39 cellular contexts compared by ENCODE assay signal in genomic region chr2:103219398-103219797, GRCh38.
"Had no signal": no experiment of that assay in that cellular context is flagged by ENCODE, and none has a peak within 500 bp of the region (broad histone marks: within the 10 kb centered on the region; RNA-seq: fewer than 3 reads in every experiment).

No MANE protein-coding gene starts in this region.

- ATAC-seq: activated naive CD4-positive, alpha-beta T cell treated with anti-CD3 and anti-CD28 coated beads, Interleukin-2, amount 50 U/mL, for 72 hours; activated naive CD8-positive, alpha-beta T cell treated with anti-CD3 and anti-CD28 coated beads, Interleukin-2, amount 50 U/mL, for 24 hours; activated T-cell treated with anti-CD3 and anti-CD28 coated beads, Interleukin-2, amount 50 U/mL, for 4 hours; activated T-cell treated with anti-CD3 and anti-CD28 coated beads, Interleukin-2, amount 50 U/mL, for 72 hours; activated T-helper 17 cell treated with anti-CD3 and anti-CD28 coated beads, Interleukin-2, amount 50 U/mL, for 72 hours; body of pancreas had no signal

- DNase-seq: activated effector memory CD4-positive, alpha-beta T cell treated with anti-CD3 and anti-CD28 coated beads, Interleukin-2, amount 50 U/mL, for 16 hours; activated effector memory CD4-positive, alpha-beta T cell treated with Interleukin-2 at 50 U/mL for 16 hours; activated gamma-delta T cell; activated gamma-delta T cell treated with Interleukin-2 at 50 U/mL for 16 hours; activated naive CD4-positive, alpha-beta T cell; activated naive CD4-positive, alpha-beta T cell treated with anti-CD3 and anti-CD28 coated beads for 36 hours; activated naive CD4-positive, alpha-beta T cell treated with anti-CD3 and anti-CD28 coated beads, Interleukin-2, amount 10 ng/mL, durations not matched to agents 7 days and 5 days; activated naive CD4-positive, alpha-beta T cell treated with anti-CD3 and anti-CD28 coated beads, Interleukin-2, amount 50 U/mL, for 16 hours; activated naive CD4-positive, alpha-beta T cell treated with Interleukin-2 at 50 U/mL for 16 hours; activated naive CD8-positive, alpha-beta T cell treated with anti-CD3 and anti-CD28 coated beads for 36 hours; activated naive CD8-positive, alpha-beta T cell treated with anti-CD3 and anti-CD28 coated beads, Interleukin-2, amount 10 ng/mL, durations not matched to agents 7 days and 5 days; activated naive CD8-positive, alpha-beta T cell treated with anti-CD3 and anti-CD28 coated beads, Interleukin-2, amount 50 U/mL, for 24 hours; activated T-cell treated with anti-CD3 and anti-CD28 coated beads, Interleukin-2, amount 50 U/mL, for 24 hours; activated T-cell treated with anti-CD3 and anti-CD28 coated beads, Interleukin-2, amount 50 U/mL, for 4 hours; activated T-cell treated with anti-CD3 and anti-CD28 coated beads, Interleukin-2, amount 50 U/mL, for 48 hours; activated T-cell treated with anti-CD3 and anti-CD28 coated beads, Interleukin-2, amount 50 U/mL, for 72 hours; adrenal gland; amniotic stem cell; amygdala; anterior cingulate cortex; aorta; body of pancreas; brain microvascular endothelial cell; caudate nucleus; central memory CD4-positive, alpha-beta T cell; cerebellar nuclear complex had no signal

- H3K4me3 Mint-ChIP-seq: activated naive CD4-positive, alpha-beta T cell treated with anti-CD3 and anti-CD28 coated beads for 36 hours; activated naive CD4-positive, alpha-beta T cell treated with anti-CD3 and anti-CD28 coated beads, Interleukin-2, amount 10 ng/mL, durations not matched to agents 7 days and 5 days; activated naive CD4-positive, alpha-beta T cell treated with anti-CD3 and anti-CD28 coated beads, Interleukin-2, amount 50 U/mL, for 24 hours; activated naive CD8-positive, alpha-beta T cell; activated naive CD8-positive, alpha-beta T cell treated with anti-CD3 and anti-CD28 coated beads for 36 hours; activated naive CD8-positive, alpha-beta T cell treated with anti-CD3 and anti-CD28 coated beads, Interleukin-2, amount 10 ng/mL, durations not matched to agents 7 days and 5 days; activated naive CD8-positive, alpha-beta T cell treated with anti-CD3 and anti-CD28 coated beads, Interleukin-2, amount 50 U/mL, for 24 hours; activated T-cell treated with anti-CD3 and anti-CD28 coated beads, Interleukin-2, amount 50 U/mL, for 24 hours; activated T-cell treated with anti-CD3 and anti-CD28 coated beads, Interleukin-2, amount 50 U/mL, for 4 hours; activated T-cell treated with anti-CD3 and anti-CD28 coated beads, Interleukin-2, amount 50 U/mL, for 72 hours; activated T-helper 1 cell treated with anti-CD3 and anti-CD28 coated beads, Interleukin-12 subunit alpha, Interleukin-12 subunit beta, Interleukin-2, Interleukin-4 antibody, amounts not matched to agents 30 ng/mL and 10 ng/mL and 1 ng/mL, durations not matched to agents 14 hours and 24 hours and 36 hours; activated T-helper 17 cell treated with anti-CD3 and anti-CD28 coated beads, Interleukin-2, amount 50 U/mL, for 72 hours; central memory CD8-positive, alpha-beta T cell had no signal

- H3K9me3 Mint-ChIP-seq: activated naive CD4-positive, alpha-beta T cell treated with anti-CD3 and anti-CD28 coated beads, Interleukin-2, amount 50 U/mL, for 24 hours; activated naive CD8-positive, alpha-beta T cell treated with anti-CD3 and anti-CD28 coated beads for 36 hours; activated naive CD8-positive, alpha-beta T cell treated with anti-CD3 and anti-CD28 coated beads, Interleukin-2, amount 10 ng/mL, durations not matched to agents 7 days and 5 days; activated T-cell treated with anti-CD3 and anti-CD28 coated beads, Interleukin-2, amount 50 U/mL, for 4 hours; activated T-helper 2 cell treated with anti-CD3 and anti-CD28 coated beads, Interferon-gamma antibody, Interleukin-2, Interleukin-4, amounts not matched to agents 10 μg/mL and 5 μg/mL and 100 μg/mL, durations not matched to agents 14 hours and 24 hours and 36 hours had no signal

- H3K9me3 ChIP-seq: adrenal gland, ascending aorta, body of pancreas, breast epithelium had no signal

- H3K27ac ChIP-seq: adrenal gland, ascending aorta, body of pancreas, brain microvascular endothelial cell, breast epithelium, cardiac muscle cell had no signal

- H3K4me1 ChIP-seq: adrenal gland, ascending aorta, body of pancreas, breast epithelium had no signal

- H3K4me3 ChIP-seq: adrenal gland, ascending aorta, body of pancreas, breast epithelium, cardiac muscle cell had no signal

- H3K36me3 Mint-ChIP-seq: activated naive CD4-positive, alpha-beta T cell treated with anti-CD3 and anti-CD28 coated beads, Interleukin-2, amount 10 ng/mL, durations not matched to agents 7 days and 5 days; activated naive CD4-positive, alpha-beta T cell treated with anti-CD3 and anti-CD28 coated beads, Interleukin-2, amount 50 U/mL, for 24 hours; activated naive CD4-positive, alpha-beta T cell treated with anti-CD3 and anti-CD28 coated beads, Interleukin-2, amount 50 U/mL, for 72 hours; activated naive CD8-positive, alpha-beta T cell; activated naive CD8-positive, alpha-beta T cell treated with anti-CD3 and anti-CD28 coated beads for 36 hours; activated naive CD8-positive, alpha-beta T cell treated with anti-CD3 and anti-CD28 coated beads, Interleukin-2, amount 10 ng/mL, durations not matched to agents 7 days and 5 days; brain had no signal

- FAIRE-seq: astrocyte, bronchial epithelial cell had no signal

- H3K36me3 ChIP-seq: adrenal gland, ascending aorta, brain microvascular endothelial cell, breast epithelium, cardiac muscle cell had no signal

- H3K27me3 ChIP-seq: adrenal gland, ascending aorta, body of pancreas, brain microvascular endothelial cell, cardiac muscle cell had no signal

- H3K4me1 Mint-ChIP-seq: activated naive CD4-positive, alpha-beta T cell treated with anti-CD3 and anti-CD28 coated beads, Interleukin-2, amount 10 ng/mL, durations not matched to agents 7 days and 5 days; activated naive CD4-positive, alpha-beta T cell treated with anti-CD3 and anti-CD28 coated beads, Interleukin-2, amount 50 U/mL, for 24 hours; activated naive CD8-positive, alpha-beta T cell treated with anti-CD3 and anti-CD28 coated beads for 36 hours; activated naive CD8-positive, alpha-beta T cell treated with anti-CD3 and anti-CD28 coated beads, Interleukin-2, amount 10 ng/mL, durations not matched to agents 7 days and 5 days; activated naive CD8-positive, alpha-beta T cell treated with anti-CD3 and anti-CD28 coated beads, Interleukin-2, amount 50 U/mL, for 24 hours; activated T-helper 17 cell treated with anti-CD3 and anti-CD28 coated beads, Interleukin-2, amount 50 U/mL, for 72 hours; brain; central memory CD8-positive, alpha-beta T cell had no signal

- H3K27ac Mint-ChIP-seq: activated naive CD4-positive, alpha-beta T cell treated with anti-CD3 and anti-CD28 coated beads for 36 hours; activated naive CD4-positive, alpha-beta T cell treated with anti-CD3 and anti-CD28 coated beads, Interleukin-2, amount 10 ng/mL, durations not matched to agents 7 days and 5 days; activated naive CD4-positive, alpha-beta T cell treated with anti-CD3 and anti-CD28 coated beads, Interleukin-2, amount 50 U/mL, for 24 hours; activated naive CD4-positive, alpha-beta T cell treated with anti-CD3 and anti-CD28 coated beads, Interleukin-2, amount 50 U/mL, for 72 hours; activated naive CD8-positive, alpha-beta T cell; activated naive CD8-positive, alpha-beta T cell treated with anti-CD3 and anti-CD28 coated beads for 36 hours; activated naive CD8-positive, alpha-beta T cell treated with anti-CD3 and anti-CD28 coated beads, Interleukin-2, amount 10 ng/mL, durations not matched to agents 7 days and 5 days; activated naive CD8-positive, alpha-beta T cell treated with anti-CD3 and anti-CD28 coated beads, Interleukin-2, amount 50 U/mL, for 24 hours; activated T-cell treated with anti-CD3 and anti-CD28 coated beads, Interleukin-2, amount 50 U/mL, for 24 hours; activated T-cell treated with anti-CD3 and anti-CD28 coated beads, Interleukin-2, amount 50 U/mL, for 72 hours; activated T-helper 1 cell treated with anti-CD3 and anti-CD28 coated beads, Interleukin-12 subunit alpha, Interleukin-12 subunit beta, Interleukin-2, Interleukin-4 antibody, amounts not matched to agents 30 ng/mL and 10 ng/mL and 1 ng/mL, durations not matched to agents 14 hours and 24 hours and 36 hours; activated T-helper 17 cell treated with anti-CD3 and anti-CD28 coated beads, Interleukin-2, amount 50 U/mL, for 72 hours; activated T-helper 2 cell treated with anti-CD3 and anti-CD28 coated beads, Interferon-gamma antibody, Interleukin-2, Interleukin-4, amounts not matched to agents 10 μg/mL and 5 μg/mL and 100 μg/mL, durations not matched to agents 14 hours and 24 hours and 36 hours had no signal

- H3K27me3 Mint-ChIP-seq: activated naive CD4-positive, alpha-beta T cell treated with anti-CD3 and anti-CD28 coated beads, Interleukin-2, amount 10 ng/mL, durations not matched to agents 7 days and 5 days; activated naive CD4-positive, alpha-beta T cell treated with anti-CD3 and anti-CD28 coated beads, Interleukin-2, amount 50 U/mL, for 24 hours; activated naive CD8-positive, alpha-beta T cell; activated naive CD8-positive, alpha-beta T cell treated with anti-CD3 and anti-CD28 coated beads for 36 hours; activated naive CD8-positive, alpha-beta T cell treated with anti-CD3 and anti-CD28 coated beads, Interleukin-2, amount 50 U/mL, for 24 hours; activated T-cell treated with anti-CD3 and anti-CD28 coated beads, Interleukin-2, amount 50 U/mL, for 24 hours; activated T-helper 17 cell treated with anti-CD3 and anti-CD28 coated beads, Interleukin-2, amount 50 U/mL, for 72 hours; central memory CD8-positive, alpha-beta T cell had no signal
